In genomic region chr1:161013591-161014513, GRCh38 we compare ENCODE assay signal across 1 cellular context.
A peak's percentile ranks its signal among the peaks of the same experiment; 100 is the strongest.
TF ChIP-seq lines count a peak whose summit lies in the region.

No MANE protein-coding gene starts in this region.

TF ChIP-seq in HepG2, 621 proteins besides CTCF, POLR2A, EP300 and RAD21 (continued from another document and continues in another):
- TF ChIP-seq ZBTB14 (CRISPR knock-in tag; IDR thresholded peaks at IDR 0.05) (no peak), NCOA1 (CRISPR knock-in tag; IDR thresholded peaks at IDR 0.05) (0 out of 2 replicates have a peak, but pooled peaks have one; percentile 52), CEBPB (IDR thresholded peaks at IDR 0.05; ENCODE audit: borderline replicate concordance, low read depth, low read length) (peak; percentile 98), IRF2 (CRISPR knock-in tag; IDR thresholded peaks at IDR 0.05) (peak; percentile 87), ZNF512B (CRISPR knock-in tag; IDR thresholded peaks at IDR 0.05; ENCODE audit: borderline replicate concordance) (no peak; the same call in 1 of the 2 replicates), KAT7 (CRISPR knock-in tag; IDR thresholded peaks at IDR 0.05; ENCODE audit: borderline replicate concordance) (peak; percentile 95), ZNF224 (CRISPR knock-in tag; IDR thresholded peaks at IDR 0.05) (no peak), ZNF431 (CRISPR knock-in tag; IDR thresholded peaks at IDR 0.05; ENCODE audit: borderline replicate concordance, low read depth) (0 out of 2 replicates have a peak, but pooled peaks have one; percentile 52), ZNF781 (CRISPR knock-in tag; IDR thresholded peaks at IDR 0.05; ENCODE audit: borderline replicate concordance, not compliant biosample characterization) (no peak), SMAD1 (CRISPR knock-in tag; IDR thresholded peaks at IDR 0.05; ENCODE audit: borderline replicate concordance, low read depth) (0 out of 2 replicates have a peak, but pooled peaks have one; percentile 38), PBX2 (CRISPR knock-in tag; IDR thresholded peaks at IDR 0.05) (peak; percentile 38; the same call in 1 of the 2 replicates), ZNF607 (CRISPR knock-in tag; IDR thresholded peaks at IDR 0.05; ENCODE audit: borderline replicate concordance) (no peak), NFAT5 (CRISPR knock-in tag; IDR thresholded peaks at IDR 0.05) (no peak), MXD1 (CRISPR knock-in tag; IDR thresholded peaks at IDR 0.05) (no peak), ZNF496 (CRISPR knock-in tag; IDR thresholded peaks at IDR 0.05; ENCODE audit: insufficient replicate concordance) (no peak), NR1H2 (CRISPR knock-in tag; IDR thresholded peaks at IDR 0.05; ENCODE audit: borderline replicate concordance, low read depth) (no peak), TP53 (CRISPR knock-in tag; conservative IDR thresholded peaks at IDR 0.05) (no peak), FOXC1 (CRISPR knock-in tag; IDR thresholded peaks at IDR 0.05; ENCODE audit: borderline replicate concordance) (no peak), ZNF549 (CRISPR knock-in tag; IDR thresholded peaks at IDR 0.05) (no peak), HNRNPUL1 (IDR thresholded peaks at IDR 0.05; ENCODE audit: low read depth, low read length) (no peak), PREB (CRISPR knock-in tag; IDR thresholded peaks at IDR 0.05) (no peak), MIXL1 (CRISPR knock-in tag; IDR thresholded peaks at IDR 0.05) (peak; percentile 85; the same call in 1 of the 2 replicates), HOXA3 (CRISPR knock-in tag; IDR thresholded peaks at IDR 0.05) (peak; percentile 96), ZNF703 (CRISPR knock-in tag; IDR thresholded peaks at IDR 0.05; ENCODE audit: borderline replicate concordance) (no peak), TFE3 (CRISPR knock-in tag; IDR thresholded peaks at IDR 0.05) (peak; percentile 67; the same call in 1 of the 2 replicates), ZBED4 (CRISPR knock-in tag; IDR thresholded peaks at IDR 0.05; ENCODE audit: borderline replicate concordance) (no peak; the same call in 1 of the 2 replicates), ZNF841 (CRISPR knock-in tag; IDR thresholded peaks at IDR 0.05; ENCODE audit: borderline replicate concordance) (no peak), TFDP1 (CRISPR knock-in tag; IDR thresholded peaks at IDR 0.05; ENCODE audit: borderline replicate concordance) (peak; percentile 83; the same call in 1 of the 2 replicates), MNT (IDR thresholded peaks at IDR 0.05) (no peak), ZNF891 (CRISPR knock-in tag; IDR thresholded peaks at IDR 0.05) (peak; percentile 26; the same call in 1 of the 2 replicates), ZBTB33 (CRISPR knock-in tag; IDR thresholded peaks at IDR 0.05) (no peak; the same call in 1 of the 2 replicates)
